Comparison of ENCODE assay signal across 8 cellular contexts in the genomic region with DNA sequence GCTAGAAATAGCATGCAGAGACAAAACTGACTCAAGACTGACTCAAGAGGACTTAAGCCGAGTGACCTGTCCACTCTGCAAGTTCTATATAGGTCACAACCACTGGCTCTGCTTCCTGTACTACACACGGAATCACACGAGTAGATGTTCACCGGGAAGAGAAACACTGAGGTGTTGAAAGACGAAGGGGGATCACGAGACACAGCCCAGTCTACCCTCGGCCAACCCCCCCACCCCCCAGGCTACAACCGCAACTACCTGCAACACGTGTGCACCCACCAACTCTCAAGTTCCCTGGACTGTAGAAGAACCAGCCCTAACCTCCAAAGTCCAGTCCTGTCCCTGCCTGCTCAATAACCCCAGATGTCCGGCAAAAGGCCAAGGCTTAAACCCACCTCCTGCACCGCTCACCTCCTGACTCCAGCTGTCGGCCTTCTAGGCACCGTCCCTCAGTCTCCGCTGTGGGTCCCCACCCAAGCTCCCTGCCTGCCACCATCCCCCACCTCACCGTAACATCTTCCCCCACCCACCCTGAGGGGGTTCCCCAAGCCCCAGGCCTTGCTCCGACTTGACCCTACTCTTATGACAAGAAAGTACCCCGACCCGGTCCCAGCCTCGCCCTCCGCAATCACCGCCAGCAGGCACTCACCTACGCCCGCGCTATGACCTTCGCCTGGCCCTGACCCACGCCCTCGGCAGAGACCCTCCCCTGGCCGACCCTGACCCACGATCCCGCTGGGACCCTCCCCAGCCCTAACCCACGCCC. TPM values are rescaled to one million over a fixed set of nuclear protein-coding genes. Genes with fewer than 3 reads are reported as not detected.
DNase-seq lines count a peak whose midpoint lies in the region; ATAC-seq and TF ChIP-seq lines count a peak whose summit lies in the region.

No MANE protein-coding gene starts in this region.

- H4K20me1 ChIP-seq in hepatocyte (ENCODE audit: insufficient read depth, poor library complexity, severe bottlenecking) = peaks cover 37% of the 10 kb centered on the region

- H3K9me3 ChIP-seq in HUES48 (ENCODE audit: control insufficient read depth, insufficient read depth, low read length) (no peaks in the 10 kb centered on the region), hepatocyte (ENCODE audit: low read depth) (no peaks in the 10 kb centered on the region), skeletal muscle tissue (ENCODE audit: control insufficient read depth in 3 of 3, low read length in 3 of 3) (no peaks in the 10 kb centered on the region)

- peaks cover 62% of the 10 kb centered on the region for H3K79me2 ChIP-seq in hepatocyte

- peak overlapping the region; percentile 61 for H2AFZ ChIP-seq in hepatocyte

- H3K27ac ChIP-seq in HUES48 (ENCODE audit: low read depth, low read length) (peak overlapping the region; percentile 79), hepatocyte (peak overlapping the region; percentile 98), skeletal muscle tissue (ENCODE audit: low read depth, low read length) (peak overlapping the region; percentile 94)

- no peak for TF ChIP-seq CTCF in hepatocyte (IDR thresholded peaks at IDR 0.05; ENCODE audit: poor library complexity)

- no peaks in the 10 kb centered on the region for H3K27me3 Mint-ChIP-seq in activated naive CD8-positive, alpha-beta T cell treated with anti-CD3 and anti-CD28 coated beads, Interleukin-2, amount 10 ng/mL, durations not matched to agents 7 days and 5 days

- DNase-seq in activated CD8-positive, alpha-beta memory T cell treated with anti-CD3 and anti-CD28 coated beads for 24 hours = peak; percentile 65
- no peak for DNase-seq in activated CD8-positive, alpha-beta memory T cell treated with anti-CD3 and anti-CD28 coated beads, Interleukin-2, amount 50 U/mL, for 48 hours
- DNase-seq in activated naive CD8-positive, alpha-beta T cell treated with anti-CD3 and anti-CD28 coated beads, Interleukin-2, amount 10 ng/mL, durations not matched to agents 7 days and 5 days = peak; percentile 43
- DNase-seq in hepatocyte (ENCODE audit: low spot score) = peak; percentile 62
- no peak for DNase-seq in cerebellar cortex (ENCODE audit: low spot score)

- H3K27me3 ChIP-seq in HUES48 (ENCODE audit: control insufficient read depth, insufficient read depth, low read length) (no peaks in the 10 kb centered on the region), hepatocyte (no peaks in the 10 kb centered on the region), skeletal muscle tissue (ENCODE audit: control insufficient read depth in 3 of 3, insufficient read depth in 3 of 3, low read length in 3 of 3) (no peaks in the 10 kb centered on the region)

- no peaks in the 10 kb centered on the region for H3K36me3 ChIP-seq in HUES48 (ENCODE audit: control insufficient read depth, insufficient read depth, low read length)
- H3K36me3 ChIP-seq in hepatocyte (replicated peaks; ENCODE audit: insufficient read depth, low read depth) = no peaks in the 10 kb centered on the region
- no peaks in the 10 kb centered on the region for H3K36me3 ChIP-seq in skeletal muscle tissue (ENCODE audit: control insufficient read depth in 3 of 3, insufficient read depth in 3 of 3, low read length in 3 of 3)

- POLR2A ChIA-PET in activated naive CD8-positive, alpha-beta T cell treated with anti-CD3 and anti-CD28 coated beads, Interleukin-2, amount 10 ng/mL, durations not matched to agents 7 days and 5 days (lab: Charles Lee) = interaction anchor here (0.8 to 5.4 kb wide), 14 partner anchors 8 to 458 kb away, joined by 3 to 35 read pairs (median 4); a partner anchor contains a TSS

- peaks cover 22% of the 10 kb centered on the region for H3K4me1 Mint-ChIP-seq in activated naive CD8-positive, alpha-beta T cell treated with anti-CD3 and anti-CD28 coated beads, Interleukin-2, amount 10 ng/mL, durations not matched to agents 7 days and 5 days

- no peaks in the 10 kb centered on the region for H3K9me2 ChIP-seq in hepatocyte (replicated peaks; ENCODE audit: insufficient read depth)

- no peaks in the 10 kb centered on the region for H3K9me3 Mint-ChIP-seq in activated naive CD8-positive, alpha-beta T cell treated with anti-CD3 and anti-CD28 coated beads, Interleukin-2, amount 10 ng/mL, durations not matched to agents 7 days and 5 days

- H3K36me3 Mint-ChIP-seq in activated naive CD8-positive, alpha-beta T cell treated with anti-CD3 and anti-CD28 coated beads, Interleukin-2, amount 10 ng/mL, durations not matched to agents 7 days and 5 days = no peaks in the 10 kb centered on the region

- ATAC-seq in activated naive CD8-positive, alpha-beta T cell treated with anti-CD3 and anti-CD28 coated beads, Interleukin-2, amount 10 ng/mL, durations not matched to agents 7 days and 5 days (ENCODE audit: low read depth) = no peak
- ATAC-seq in HG02973 (IDR thresholded peaks at IDR 0.05; ENCODE audit: unreplicated experiment) = no peak

- WGBS in hepatocyte (ENCODE audit: low lambda C conversion rate, missing lambda C conversion rate) = 11% methylated on average over 16 of the region's 31 CpGs

- peaks cover 5% of the 10 kb centered on the region for H3K4me1 ChIP-seq in HUES48 (ENCODE audit: control insufficient read depth, insufficient read depth, low read length)
- H3K4me1 ChIP-seq in hepatocyte (ENCODE audit: insufficient read depth) = peaks cover 24% of the 10 kb centered on the region
- H3K4me1 ChIP-seq in skeletal muscle tissue (ENCODE audit: control insufficient read depth in 3 of 3, insufficient read depth in 3 of 3, low read length in 3 of 3) = peaks cover 27 to 36% (median 28%) of the 10 kb centered on the region in 3 donors

- H3K27ac Mint-ChIP-seq in activated naive CD8-positive, alpha-beta T cell treated with anti-CD3 and anti-CD28 coated beads, Interleukin-2, amount 10 ng/mL, durations not matched to agents 7 days and 5 days = peak overlapping the region; percentile 95

- H3K4me2 ChIP-seq in hepatocyte = peak overlapping the region; percentile 90

- H3K4me3 Mint-ChIP-seq in activated naive CD8-positive, alpha-beta T cell treated with anti-CD3 and anti-CD28 coated beads, Interleukin-2, amount 10 ng/mL, durations not matched to agents 7 days and 5 days = peak overlapping the region; percentile 93

- H3K4me3 ChIP-seq in HUES48 (ENCODE audit: low read depth, low read length) (peak overlapping the region; percentile 81), hepatocyte (peak overlapping the region; percentile 71), skeletal muscle tissue (ENCODE audit: low read length in 3 of 3) (peak overlapping the region; percentile 90 to 99 (median 98))

- peak overlapping the region; percentile 83 for H3K9ac ChIP-seq in HUES48 (ENCODE audit: low read depth, low read length)
- peak overlapping the region; percentile 95 to 99 (median 99) for H3K9ac ChIP-seq in skeletal muscle tissue (ENCODE audit: low read depth in 1 of 3, low read length in 3 of 3)

RNA-seq across cellular contexts. Expression of a gene that starts 0.7 kb away (rescaled TPM):
- 100 to 1,000 TPM; 169 to 182 TPM for total RNA-seq in activated naive CD8-positive, alpha-beta T cell treated with anti-CD3 and anti-CD28 coated beads, Interleukin-2, amount 10 ng/mL, durations not matched to agents 7 days and 5 days
- total RNA-seq in hepatocyte = 56.3 and 87.1 TPM in 2 replicates
- 84.9 and 88.4 TPM in 2 replicates for polyA plus RNA-seq in hepatocyte
- 19.8 TPM for total RNA-seq in skeletal muscle tissue

RNA-seq across cellular contexts. Expression of a gene that starts 0.9 kb away (rescaled TPM):
- total RNA-seq in activated naive CD8-positive, alpha-beta T cell treated with anti-CD3 and anti-CD28 coated beads, Interleukin-2, amount 10 ng/mL, durations not matched to agents 7 days and 5 days = 10 to 100 TPM; 38.2 to 39.8 TPM
- total RNA-seq in hepatocyte (14.8 and 15.5 TPM in 2 replicates), skeletal muscle tissue (18.3 TPM)
- polyA plus RNA-seq in hepatocyte = 31.4 and 49.7 TPM in 2 replicates

RNA-seq across cellular contexts. Expression of a gene that starts 42.0 kb away (rescaled TPM):
- 10 to 100 TPM; 31.3 to 32.4 TPM for total RNA-seq in activated naive CD8-positive, alpha-beta T cell treated with anti-CD3 and anti-CD28 coated beads, Interleukin-2, amount 10 ng/mL, durations not matched to agents 7 days and 5 days
- total RNA-seq in hepatocyte (13.8 and 17.4 TPM in 2 replicates), skeletal muscle tissue (2.1 TPM)
- polyA plus RNA-seq in hepatocyte = 20.7 and 21.1 TPM in 2 replicates

RNA-seq across cellular contexts. Expression of a gene that starts 55.5 kb away (rescaled TPM):
- total RNA-seq in activated naive CD8-positive, alpha-beta T cell treated with anti-CD3 and anti-CD28 coated beads, Interleukin-2, amount 10 ng/mL, durations not matched to agents 7 days and 5 days = 10 to 100 TPM; 37.5 to 38.7 TPM
- 13.1 and 15.5 TPM in 2 replicates for total RNA-seq in hepatocyte
- polyA plus RNA-seq in hepatocyte = 82.6 and 103 TPM in 2 replicates
- total RNA-seq in skeletal muscle tissue = 1.0 TPM

Comparison
In these comparisons a context has a peak if more than half of its experiments do, and no peak if none do; other contexts are left out.
1. DNase-seq: peak in activated CD8-positive, alpha-beta memory T cell treated with anti-CD3 and anti-CD28 coated beads for 24 hours (single experiment), activated naive CD8-positive, alpha-beta T cell treated with anti-CD3 and anti-CD28 coated beads, Interleukin-2, amount 10 ng/mL, durations not matched to agents 7 days and 5 days (single experiment) and hepatocyte (single experiment); none in activated CD8-positive, alpha-beta memory T cell treated with anti-CD3 and anti-CD28 coated beads, Interleukin-2, amount 50 U/mL, for 48 hours (single experiment) and cerebellar cortex (single experiment).
2. Peak in every context shown above with its lines, with median percentiles within 50 percentile points of each other: H3K27ac ChIP-seq and H3K4me3 ChIP-seq.